ENCODE assay signal across 1 cellular context in the genomic region with DNA sequence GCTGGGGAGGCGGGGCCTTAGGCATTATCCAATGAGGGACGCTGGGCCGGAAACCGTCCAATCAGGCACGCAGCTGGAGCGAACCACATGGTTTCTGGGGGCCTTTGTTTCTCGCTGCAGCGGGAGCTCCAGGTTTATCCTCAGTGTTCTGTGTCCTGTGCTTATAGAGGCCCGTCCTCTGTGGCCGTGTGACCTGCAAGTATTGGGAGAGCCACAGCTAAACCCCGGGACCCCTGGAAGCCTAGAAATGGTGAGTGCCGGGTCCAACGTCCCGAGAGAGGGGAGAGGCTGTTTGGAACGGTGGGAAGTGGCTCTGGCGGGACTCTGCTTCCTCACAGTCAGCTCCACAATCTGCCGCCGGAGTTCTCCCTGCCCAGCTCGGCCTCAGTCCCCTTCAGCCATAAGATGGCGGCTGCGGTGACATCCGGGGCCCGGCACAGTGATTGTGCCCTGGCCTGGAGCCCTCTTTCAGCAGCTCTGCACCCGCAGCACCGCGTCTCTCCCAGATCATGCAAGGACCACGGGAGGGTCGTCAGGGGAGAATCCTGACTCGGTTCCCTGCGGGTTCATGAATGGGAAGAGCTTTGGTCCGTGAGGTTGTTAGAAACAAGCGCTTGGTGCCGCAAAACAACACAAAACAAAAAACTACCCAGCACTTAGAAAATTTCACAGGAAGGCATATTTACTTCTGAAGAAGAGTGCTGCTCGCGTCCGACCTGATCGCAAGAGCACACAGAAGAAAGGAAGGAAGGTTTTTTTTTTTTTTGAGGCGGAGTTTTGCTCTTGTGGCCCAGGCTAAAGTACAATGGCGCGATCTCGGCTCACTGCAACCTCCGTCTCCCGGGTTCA.
TF ChIP-seq lines count a peak whose summit lies in the region.

A gene (plus strand): TSS at position 133 of the 849 bp plus-strand sequence. CDS start 115 bp downstream, at position 248.

TF ChIP-seq in HepG2, 621 proteins besides CTCF, POLR2A, EP300 and RAD21 (continued from another document and continues in another):
- TF ChIP-seq, protein P1, sequence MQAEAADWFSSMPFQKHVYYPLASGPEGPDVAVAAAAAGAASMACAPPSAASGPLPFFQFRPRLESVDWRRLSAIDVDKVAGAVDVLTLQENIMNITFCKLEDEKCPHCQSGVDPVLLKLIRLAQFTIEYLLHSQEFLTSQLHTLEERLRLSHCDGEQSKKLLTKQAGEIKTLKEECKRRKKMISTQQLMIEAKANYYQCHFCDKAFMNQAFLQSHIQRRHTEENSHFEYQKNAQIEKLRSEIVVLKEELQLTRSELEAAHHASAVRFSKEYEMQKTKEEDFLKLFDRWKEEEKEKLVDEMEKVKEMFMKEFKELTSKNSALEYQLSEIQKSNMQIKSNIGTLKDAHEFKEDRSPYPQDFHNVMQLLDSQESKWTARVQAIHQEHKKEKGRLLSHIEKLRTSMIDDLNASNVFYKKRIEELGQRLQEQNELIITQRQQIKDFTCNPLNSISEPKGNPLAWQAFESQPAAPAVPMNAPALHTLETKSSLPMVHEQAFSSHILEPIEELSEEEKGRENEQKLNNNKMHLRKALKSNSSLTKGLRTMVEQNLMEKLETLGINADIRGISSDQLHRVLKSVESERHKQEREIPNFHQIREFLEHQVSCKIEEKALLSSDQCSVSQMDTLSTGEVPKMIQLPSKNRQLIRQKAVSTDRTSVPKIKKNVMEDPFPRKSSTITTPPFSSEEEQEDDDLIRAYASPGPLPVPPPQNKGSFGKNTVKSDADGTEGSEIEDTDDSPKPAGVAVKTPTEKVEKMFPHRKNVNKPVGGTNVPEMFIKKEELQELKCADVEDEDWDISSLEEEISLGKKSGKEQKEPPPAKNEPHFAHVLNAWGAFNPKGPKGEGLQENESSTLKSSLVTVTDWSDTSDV (CRISPR knock-in tag; IDR thresholded peaks at IDR 0.05), result 0 out of 2 replicates have a peak, but pooled peaks have one; percentile 30
- TF ChIP-seq, protein P2, sequence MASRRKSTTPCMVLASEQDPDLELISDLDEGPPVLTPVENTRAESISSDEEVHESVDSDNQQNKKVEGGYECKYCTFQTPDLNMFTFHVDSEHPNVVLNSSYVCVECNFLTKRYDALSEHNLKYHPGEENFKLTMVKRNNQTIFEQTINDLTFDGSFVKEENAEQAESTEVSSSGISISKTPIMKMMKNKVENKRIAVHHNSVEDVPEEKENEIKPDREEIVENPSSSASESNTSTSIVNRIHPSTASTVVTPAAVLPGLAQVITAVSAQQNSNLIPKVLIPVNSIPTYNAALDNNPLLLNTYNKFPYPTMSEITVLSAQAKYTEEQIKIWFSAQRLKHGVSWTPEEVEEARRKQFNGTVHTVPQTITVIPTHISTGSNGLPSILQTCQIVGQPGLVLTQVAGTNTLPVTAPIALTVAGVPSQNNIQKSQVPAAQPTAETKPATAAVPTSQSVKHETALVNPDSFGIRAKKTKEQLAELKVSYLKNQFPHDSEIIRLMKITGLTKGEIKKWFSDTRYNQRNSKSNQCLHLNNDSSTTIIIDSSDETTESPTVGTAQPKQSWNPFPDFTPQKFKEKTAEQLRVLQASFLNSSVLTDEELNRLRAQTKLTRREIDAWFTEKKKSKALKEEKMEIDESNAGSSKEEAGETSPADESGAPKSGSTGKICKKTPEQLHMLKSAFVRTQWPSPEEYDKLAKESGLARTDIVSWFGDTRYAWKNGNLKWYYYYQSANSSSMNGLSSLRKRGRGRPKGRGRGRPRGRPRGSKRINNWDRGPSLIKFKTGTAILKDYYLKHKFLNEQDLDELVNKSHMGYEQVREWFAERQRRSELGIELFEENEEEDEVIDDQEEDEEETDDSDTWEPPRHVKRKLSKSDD (CRISPR knock-in tag; IDR thresholded peaks at IDR 0.05; ENCODE audit: low read depth), result 0 out of 2 replicates have a peak, but pooled peaks have one; percentile 58
- TF ChIP-seq SRSF4 (IDR thresholded peaks at IDR 0.05; ENCODE audit: low read depth, low read length, poor library complexity, severe bottlenecking) (no peak), GTF2F1 (IDR thresholded peaks at IDR 0.05; ENCODE audit: low read length) (no peak), DR1 (CRISPR knock-in tag; IDR thresholded peaks at IDR 0.05) (peak; percentile 86; the same call in 1 of the 2 replicates), ZNF235 (CRISPR knock-in tag; IDR thresholded peaks at IDR 0.05; ENCODE audit: borderline replicate concordance) (0 out of 2 replicates have a peak, but pooled peaks have one; percentile 36), KDM2A (CRISPR knock-in tag; IDR thresholded peaks at IDR 0.05; ENCODE audit: borderline replicate concordance, low read depth) (peak; percentile 58; the same call in 1 of the 2 replicates), RBAK (CRISPR knock-in tag; IDR thresholded peaks at IDR 0.05) (no peak), SOX13 (IDR thresholded peaks at IDR 0.05) (no peak), SOX13 (CRISPR knock-in tag; conservative IDR thresholded peaks at IDR 0.05 in 1 of 2, IDR thresholded peaks at IDR 0.05 in 1 of 2) (no peak; a peak in 1 of 4 replicates), SIX1 (CRISPR knock-in tag; IDR thresholded peaks at IDR 0.05; ENCODE audit: borderline replicate concordance) (no peak), U2AF1 (optimal IDR thresholded peaks at IDR 0.05; ENCODE audit: low read depth, low read length) (no peak), ZFX (CRISPR knock-in tag; IDR thresholded peaks at IDR 0.05; ENCODE audit: low read depth) (peak; percentile 93), ZNF563 (CRISPR knock-in tag; IDR thresholded peaks at IDR 0.05) (peak; percentile 63), HNRNPK (IDR thresholded peaks at IDR 0.05; ENCODE audit: low read depth, low read length, poor library complexity, severe bottlenecking) (no peak), MIER3 (CRISPR knock-in tag; IDR thresholded peaks at IDR 0.05; ENCODE audit: borderline replicate concordance) (no peak), PAWR (CRISPR knock-in tag; IDR thresholded peaks at IDR 0.05; ENCODE audit: borderline replicate concordance) (0 out of 2 replicates have a peak, but pooled peaks have one; percentile 42), ZNF552 (CRISPR knock-in tag; IDR thresholded peaks at IDR 0.05; ENCODE audit: borderline replicate concordance) (no peak), POLR2G (IDR thresholded peaks at IDR 0.05; ENCODE audit: low read depth, low read length) (peak; percentile 96), HOXA5 (CRISPR knock-in tag; IDR thresholded peaks at IDR 0.05) (no peak), SP4 (CRISPR knock-in tag; IDR thresholded peaks at IDR 0.05) (peak; percentile 68; the same call in 1 of the 2 replicates), ZSCAN22 (CRISPR knock-in tag; IDR thresholded peaks at IDR 0.05) (0 out of 2 replicates have a peak, but pooled peaks have one; percentile 18), AGO1 (IDR thresholded peaks at IDR 0.05; ENCODE audit: low read depth, low read length, poor library complexity, severe bottlenecking) (peak; percentile 32), HNF4G (IDR thresholded peaks at IDR 0.05; ENCODE audit: borderline replicate concordance, low read depth, low read length) (peak; percentile 10; the same call in 1 of the 2 replicates), HNF4G (CRISPR knock-in tag; IDR thresholded peaks at IDR 0.05; ENCODE audit: borderline replicate concordance, low read depth) (no peak)
- TF ChIP-seq, protein P3, sequence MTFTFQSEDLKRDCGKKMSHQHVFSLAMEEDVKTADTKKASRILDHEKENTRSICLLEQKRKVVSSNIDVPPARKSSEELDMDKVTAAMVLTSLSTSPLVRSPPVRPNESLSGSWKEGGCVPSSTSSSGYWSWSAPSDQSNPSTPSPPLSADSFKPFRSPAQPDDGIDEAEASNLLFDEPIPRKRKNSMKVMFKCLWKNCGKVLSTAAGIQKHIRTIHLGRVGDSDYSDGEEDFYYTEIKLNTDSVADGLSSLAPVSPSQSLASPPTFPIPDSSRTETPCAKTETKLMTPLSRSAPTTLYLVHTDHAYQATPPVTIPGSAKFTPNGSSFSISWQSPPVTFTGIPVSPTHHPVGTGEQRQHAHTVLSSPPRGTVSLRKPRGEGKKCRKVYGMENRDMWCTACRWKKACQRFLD (CRISPR knock-in tag; IDR thresholded peaks at IDR 0.05; ENCODE audit: borderline replicate concordance), result 0 out of 2 replicates have a peak, but pooled peaks have one; percentile 70
- TF ChIP-seq, protein P4, sequence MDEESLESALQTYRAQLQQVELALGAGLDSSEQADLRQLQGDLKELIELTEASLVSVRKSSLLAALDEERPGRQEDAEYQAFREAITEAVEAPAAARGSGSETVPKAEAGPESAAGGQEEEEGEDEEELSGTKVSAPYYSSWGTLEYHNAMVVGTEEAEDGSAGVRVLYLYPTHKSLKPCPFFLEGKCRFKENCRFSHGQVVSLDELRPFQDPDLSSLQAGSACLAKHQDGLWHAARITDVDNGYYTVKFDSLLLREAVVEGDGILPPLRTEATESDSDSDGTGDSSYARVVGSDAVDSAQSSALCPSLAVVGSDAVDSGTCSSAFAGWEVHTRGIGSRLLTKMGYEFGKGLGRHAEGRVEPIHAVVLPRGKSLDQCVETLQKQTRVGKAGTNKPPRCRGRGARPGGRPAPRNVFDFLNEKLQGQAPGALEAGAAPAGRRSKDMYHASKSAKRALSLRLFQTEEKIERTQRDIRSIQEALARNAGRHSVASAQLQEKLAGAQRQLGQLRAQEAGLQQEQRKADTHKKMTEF (CRISPR knock-in tag; IDR thresholded peaks at IDR 0.05), result no peak; the same call in 1 of the 2 replicates
- TF ChIP-seq, protein P5, sequence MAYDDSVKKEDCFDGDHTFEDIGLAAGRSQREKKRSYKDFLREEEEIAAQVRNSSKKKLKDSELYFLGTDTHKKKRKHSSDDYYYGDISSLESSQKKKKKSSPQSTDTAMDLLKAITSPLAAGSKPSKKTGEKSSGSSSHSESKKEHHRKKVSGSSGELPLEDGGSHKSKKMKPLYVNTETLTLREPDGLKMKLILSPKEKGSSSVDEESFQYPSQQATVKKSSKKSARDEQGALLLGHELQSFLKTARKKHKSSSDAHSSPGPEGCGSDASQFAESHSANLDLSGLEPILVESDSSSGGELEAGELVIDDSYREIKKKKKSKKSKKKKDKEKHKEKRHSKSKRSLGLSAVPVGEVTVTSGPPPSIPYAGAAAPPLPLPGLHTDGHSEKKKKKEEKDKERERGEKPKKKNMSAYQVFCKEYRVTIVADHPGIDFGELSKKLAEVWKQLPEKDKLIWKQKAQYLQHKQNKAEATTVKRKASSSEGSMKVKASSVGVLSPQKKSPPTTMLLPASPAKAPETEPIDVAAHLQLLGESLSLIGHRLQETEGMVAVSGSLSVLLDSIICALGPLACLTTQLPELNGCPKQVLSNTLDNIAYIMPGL (CRISPR knock-in tag; IDR thresholded peaks at IDR 0.05; ENCODE audit: borderline replicate concordance in 1 of 2, low read depth in 1 of 2), result peak; percentile 47 to 77; a peak in 2 of 4 replicates
- TF ChIP-seq, protein P6, sequence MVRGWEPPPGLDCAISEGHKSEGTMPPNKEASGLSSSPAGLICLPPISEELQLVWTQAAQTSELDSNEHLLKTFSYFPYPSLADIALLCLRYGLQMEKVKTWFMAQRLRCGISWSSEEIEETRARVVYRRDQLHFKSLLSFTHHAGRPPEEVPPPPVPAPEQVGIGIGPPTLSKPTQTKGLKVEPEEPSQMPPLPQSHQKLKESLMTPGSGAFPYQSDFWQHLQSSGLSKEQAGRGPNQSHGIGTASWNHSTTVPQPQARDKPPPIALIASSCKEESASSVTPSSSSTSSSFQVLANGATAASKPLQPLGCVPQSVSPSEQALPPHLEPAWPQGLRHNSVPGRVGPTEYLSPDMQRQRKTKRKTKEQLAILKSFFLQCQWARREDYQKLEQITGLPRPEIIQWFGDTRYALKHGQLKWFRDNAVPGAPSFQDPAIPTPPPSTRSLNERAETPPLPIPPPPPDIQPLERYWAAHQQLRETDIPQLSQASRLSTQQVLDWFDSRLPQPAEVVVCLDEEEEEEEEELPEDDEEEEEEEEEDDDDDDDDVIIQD (CRISPR knock-in tag; IDR thresholded peaks at IDR 0.05; ENCODE audit: low read depth), result peak; percentile 49; the same call in 1 of the 2 replicates
- TF ChIP-seq, protein P7, sequence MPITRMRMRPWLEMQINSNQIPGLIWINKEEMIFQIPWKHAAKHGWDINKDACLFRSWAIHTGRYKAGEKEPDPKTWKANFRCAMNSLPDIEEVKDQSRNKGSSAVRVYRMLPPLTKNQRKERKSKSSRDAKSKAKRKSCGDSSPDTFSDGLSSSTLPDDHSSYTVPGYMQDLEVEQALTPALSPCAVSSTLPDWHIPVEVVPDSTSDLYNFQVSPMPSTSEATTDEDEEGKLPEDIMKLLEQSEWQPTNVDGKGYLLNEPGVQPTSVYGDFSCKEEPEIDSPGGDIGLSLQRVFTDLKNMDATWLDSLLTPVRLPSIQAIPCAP (CRISPR knock-in tag; IDR thresholded peaks at IDR 0.05; ENCODE audit: low read depth), result 0 out of 2 replicates have a peak, but pooled peaks have one; percentile 57
- TF ChIP-seq, protein P8, sequence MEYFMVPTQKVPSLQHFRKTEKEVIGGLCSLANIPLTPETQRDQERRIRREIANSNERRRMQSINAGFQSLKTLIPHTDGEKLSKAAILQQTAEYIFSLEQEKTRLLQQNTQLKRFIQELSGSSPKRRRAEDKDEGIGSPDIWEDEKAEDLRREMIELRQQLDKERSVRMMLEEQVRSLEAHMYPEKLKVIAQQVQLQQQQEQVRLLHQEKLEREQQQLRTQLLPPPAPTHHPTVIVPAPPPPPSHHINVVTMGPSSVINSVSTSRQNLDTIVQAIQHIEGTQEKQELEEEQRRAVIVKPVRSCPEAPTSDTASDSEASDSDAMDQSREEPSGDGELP (IDR thresholded peaks at IDR 0.05; ENCODE audit: borderline replicate concordance, low read depth), result no peak
- TF ChIP-seq, protein P9, sequence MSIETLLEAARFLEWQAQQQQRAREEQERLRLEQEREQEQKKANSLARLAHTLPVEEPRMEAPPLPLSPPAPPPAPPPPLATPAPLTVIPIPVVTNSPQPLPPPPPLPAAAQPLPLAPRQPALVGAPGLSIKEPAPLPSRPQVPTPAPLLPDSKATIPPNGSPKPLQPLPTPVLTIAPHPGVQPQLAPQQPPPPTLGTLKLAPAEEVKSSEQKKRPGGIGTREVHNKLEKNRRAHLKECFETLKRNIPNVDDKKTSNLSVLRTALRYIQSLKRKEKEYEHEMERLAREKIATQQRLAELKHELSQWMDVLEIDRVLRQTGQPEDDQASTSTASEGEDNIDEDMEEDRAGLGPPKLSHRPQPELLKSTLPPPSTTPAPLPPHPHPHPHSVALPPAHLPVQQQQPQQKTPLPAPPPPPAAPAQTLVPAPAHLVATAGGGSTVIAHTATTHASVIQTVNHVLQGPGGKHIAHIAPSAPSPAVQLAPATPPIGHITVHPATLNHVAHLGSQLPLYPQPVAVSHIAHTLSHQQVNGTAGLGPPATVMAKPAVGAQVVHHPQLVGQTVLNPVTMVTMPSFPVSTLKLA (IDR thresholded peaks at IDR 0.05), result peak; percentile 42; the same call in 1 of the 2 replicates
